1 cellular context compared by ENCODE assay signal in genomic region chr19:11464333-11465265, GRCh38.
A peak's percentile ranks its signal among the peaks of the same experiment; 100 is the strongest.
TF ChIP-seq lines count a peak whose summit lies in the region.

No MANE protein-coding gene starts in this region.

TF ChIP-seq in HEK293, 187 proteins besides CTCF, POLR2A, EP300 and RAD21 (continued from another document):
- TF ChIP-seq, protein P1, sequence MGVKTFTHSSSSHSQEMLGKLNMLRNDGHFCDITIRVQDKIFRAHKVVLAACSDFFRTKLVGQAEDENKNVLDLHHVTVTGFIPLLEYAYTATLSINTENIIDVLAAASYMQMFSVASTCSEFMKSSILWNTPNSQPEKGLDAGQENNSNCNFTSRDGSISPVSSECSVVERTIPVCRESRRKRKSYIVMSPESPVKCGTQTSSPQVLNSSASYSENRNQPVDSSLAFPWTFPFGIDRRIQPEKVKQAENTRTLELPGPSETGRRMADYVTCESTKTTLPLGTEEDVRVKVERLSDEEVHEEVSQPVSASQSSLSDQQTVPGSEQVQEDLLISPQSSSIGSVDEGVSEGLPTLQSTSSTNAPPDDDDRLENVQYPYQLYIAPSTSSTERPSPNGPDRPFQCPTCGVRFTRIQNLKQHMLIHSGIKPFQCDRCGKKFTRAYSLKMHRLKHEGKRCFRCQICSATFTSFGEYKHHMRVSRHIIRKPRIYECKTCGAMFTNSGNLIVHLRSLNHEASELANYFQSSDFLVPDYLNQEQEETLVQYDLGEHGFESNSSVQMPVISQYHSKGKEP (tag by site-specific recombination; IDR thresholded peaks at IDR 0.05): no peak
- TF ChIP-seq ZNF596 (tag by site-specific recombination; IDR thresholded peaks at IDR 0.05): no peak
- TF ChIP-seq ZNF530 (tag by site-specific recombination; IDR thresholded peaks at IDR 0.05; ENCODE audit: low read depth): no peak
- no peak for TF ChIP-seq ZNF341 (tag by site-specific recombination; IDR thresholded peaks at IDR 0.05; ENCODE audit: low read depth)
- TF ChIP-seq KLF7 (tag by site-specific recombination; IDR thresholded peaks at IDR 0.05; ENCODE audit: borderline replicate concordance): 0 out of 2 replicates have a peak, but pooled peaks have one; percentile 21
- TF ChIP-seq ZNF274 (IDR thresholded peaks at IDR 0.05; ENCODE audit: low read length): no peak
- peak; percentile 73; the same call in 1 of the 2 replicates for TF ChIP-seq ZNF274 (tag by site-specific recombination; IDR thresholded peaks at IDR 0.05; ENCODE audit: borderline replicate concordance)
- no peak for TF ChIP-seq SP3 (tag by site-specific recombination; IDR thresholded peaks at IDR 0.05)
- TF ChIP-seq ZNF664 (tag by site-specific recombination; IDR thresholded peaks at IDR 0.05): no peak
- no peak for TF ChIP-seq GLI4 (tag by site-specific recombination; IDR thresholded peaks at IDR 0.05)
- no peak for TF ChIP-seq YY2 (tag by site-specific recombination; IDR thresholded peaks at IDR 0.05)
- TF ChIP-seq ZNF112 (tag by site-specific recombination; IDR thresholded peaks at IDR 0.05): no peak
- TF ChIP-seq REST (tag by site-specific recombination; IDR thresholded peaks at IDR 0.05): no peak
- no peak for TF ChIP-seq ZNF239 (tag by site-specific recombination; IDR thresholded peaks at IDR 0.05)
- TF ChIP-seq, protein P2, sequence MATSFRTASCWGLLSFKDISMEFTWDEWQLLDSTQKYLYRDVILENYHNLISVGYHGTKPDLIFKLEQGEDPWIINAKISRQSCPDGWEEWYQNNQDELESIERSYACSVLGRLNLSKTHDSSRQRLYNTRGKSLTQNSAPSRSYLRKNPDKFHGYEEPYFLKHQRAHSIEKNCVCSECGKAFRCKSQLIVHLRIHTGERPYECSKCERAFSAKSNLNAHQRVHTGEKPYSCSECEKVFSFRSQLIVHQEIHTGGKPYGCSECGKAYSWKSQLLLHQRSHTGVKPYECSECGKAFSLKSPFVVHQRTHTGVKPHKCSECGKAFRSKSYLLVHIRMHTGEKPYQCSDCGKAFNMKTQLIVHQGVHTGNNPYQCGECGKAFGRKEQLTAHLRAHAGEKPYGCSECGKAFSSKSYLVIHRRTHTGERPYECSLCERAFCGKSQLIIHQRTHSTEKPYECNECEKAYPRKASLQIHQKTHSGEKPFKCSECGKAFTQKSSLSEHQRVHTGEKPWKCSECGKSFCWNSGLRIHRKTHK (tag by site-specific recombination; IDR thresholded peaks at IDR 0.05): no peak
- TF ChIP-seq, protein P3, sequence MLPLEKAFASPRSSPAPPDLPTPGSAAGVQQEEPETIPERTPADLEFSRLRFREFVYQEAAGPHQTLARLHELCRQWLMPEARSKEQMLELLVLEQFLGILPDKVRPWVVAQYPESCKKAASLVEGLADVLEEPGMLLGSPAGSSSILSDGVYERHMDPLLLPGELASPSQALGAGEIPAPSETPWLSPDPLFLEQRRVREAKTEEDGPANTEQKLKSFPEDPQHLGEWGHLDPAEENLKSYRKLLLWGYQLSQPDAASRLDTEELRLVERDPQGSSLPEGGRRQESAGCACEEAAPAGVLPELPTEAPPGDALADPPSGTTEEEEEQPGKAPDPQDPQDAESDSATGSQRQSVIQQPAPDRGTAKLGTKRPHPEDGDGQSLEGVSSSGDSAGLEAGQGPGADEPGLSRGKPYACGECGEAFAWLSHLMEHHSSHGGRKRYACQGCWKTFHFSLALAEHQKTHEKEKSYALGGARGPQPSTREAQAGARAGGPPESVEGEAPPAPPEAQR (tag by site-specific recombination; IDR thresholded peaks at IDR 0.05): no peak
- no peak for TF ChIP-seq SP2 (tag by site-specific recombination; IDR thresholded peaks at IDR 0.05)
- no peak for TF ChIP-seq ZNF292 (tag by site-specific recombination; IDR thresholded peaks at IDR 0.05; ENCODE audit: borderline replicate concordance, low read depth)
- TF ChIP-seq ZNF670 (tag by site-specific recombination; IDR thresholded peaks at IDR 0.05; ENCODE audit: low read depth): no peak
- TF ChIP-seq ZNF785 (tag by site-specific recombination; IDR thresholded peaks at IDR 0.05): 0 out of 2 replicates have a peak, but pooled peaks have one; percentile 8
- TF ChIP-seq GLIS2 (tag by site-specific recombination; IDR thresholded peaks at IDR 0.05): no peak
- TF ChIP-seq ZNF37A (tag by site-specific recombination; IDR thresholded peaks at IDR 0.05): no peak
- no peak for TF ChIP-seq ZNF423 (tag by site-specific recombination; IDR thresholded peaks at IDR 0.05)
- TF ChIP-seq ZNF248 (tag by site-specific recombination; IDR thresholded peaks at IDR 0.05): no peak
- no peak for TF ChIP-seq ZNF639 (tag by site-specific recombination; IDR thresholded peaks at IDR 0.05)
- no peak for TF ChIP-seq ZNF121 (tag by site-specific recombination; IDR thresholded peaks at IDR 0.05)
- TF ChIP-seq ZNF629 (tag by site-specific recombination; IDR thresholded peaks at IDR 0.05): no peak
- no peak for TF ChIP-seq ZBTB11 (tag by site-specific recombination; conservative IDR thresholded peaks at IDR 0.05; ENCODE audit: low read depth)
- TF ChIP-seq ZNF23 (tag by site-specific recombination; IDR thresholded peaks at IDR 0.05; ENCODE audit: borderline replicate concordance): no peak
- TF ChIP-seq ZNF416 (tag by site-specific recombination; IDR thresholded peaks at IDR 0.05): no peak
- no peak for TF ChIP-seq ZFP69B (tag by site-specific recombination; IDR thresholded peaks at IDR 0.05)
- no peak for TF ChIP-seq KLF10 (tag by site-specific recombination; IDR thresholded peaks at IDR 0.05)
- no peak for TF ChIP-seq ZNF221 (tag by site-specific recombination; IDR thresholded peaks at IDR 0.05; ENCODE audit: borderline replicate concordance)
- TF ChIP-seq, protein P4, sequence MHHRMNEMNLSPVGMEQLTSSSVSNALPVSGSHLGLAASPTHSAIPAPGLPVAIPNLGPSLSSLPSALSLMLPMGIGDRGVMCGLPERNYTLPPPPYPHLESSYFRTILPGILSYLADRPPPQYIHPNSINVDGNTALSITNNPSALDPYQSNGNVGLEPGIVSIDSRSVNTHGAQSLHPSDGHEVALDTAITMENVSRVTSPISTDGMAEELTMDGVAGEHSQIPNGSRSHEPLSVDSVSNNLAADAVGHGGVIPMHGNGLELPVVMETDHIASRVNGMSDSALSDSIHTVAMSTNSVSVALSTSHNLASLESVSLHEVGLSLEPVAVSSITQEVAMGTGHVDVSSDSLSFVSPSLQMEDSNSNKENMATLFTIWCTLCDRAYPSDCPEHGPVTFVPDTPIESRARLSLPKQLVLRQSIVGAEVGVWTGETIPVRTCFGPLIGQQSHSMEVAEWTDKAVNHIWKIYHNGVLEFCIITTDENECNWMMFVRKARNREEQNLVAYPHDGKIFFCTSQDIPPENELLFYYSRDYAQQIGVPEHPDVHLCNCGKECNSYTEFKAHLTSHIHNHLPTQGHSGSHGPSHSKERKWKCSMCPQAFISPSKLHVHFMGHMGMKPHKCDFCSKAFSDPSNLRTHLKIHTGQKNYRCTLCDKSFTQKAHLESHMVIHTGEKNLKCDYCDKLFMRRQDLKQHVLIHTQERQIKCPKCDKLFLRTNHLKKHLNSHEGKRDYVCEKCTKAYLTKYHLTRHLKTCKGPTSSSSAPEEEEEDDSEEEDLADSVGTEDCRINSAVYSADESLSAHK (tag by site-specific recombination; IDR thresholded peaks at IDR 0.05): no peak
- no peak for TF ChIP-seq ZNF529 (tag by site-specific recombination; IDR thresholded peaks at IDR 0.05; ENCODE audit: insufficient replicate concordance)
